In genomic region chr1:209652121-209652742, GRCh38 we compare ENCODE assay signal across 8 cellular contexts. TPM values are rescaled to one million over a fixed set of nuclear protein-coding genes. Genes with fewer than 3 reads are reported as not detected.
DNase-seq lines count a peak whose midpoint lies in the region; ATAC-seq, FAIRE-seq and TF ChIP-seq lines count a peak whose summit lies in the region.

LAMB3 (minus strand) TSS chr1:209652425; CDS start chr1:209650944, 1,481 bp downstream.

- H3K27me3 ChIP-seq in CD4-positive, alpha-beta memory T cell (ENCODE audit: insufficient read depth, low read length): no peaks in the 10 kb centered on the region
- H3K27me3 ChIP-seq in pancreas: no peaks in the 10 kb centered on the region

- H3K36me3 ChIP-seq in CD4-positive, alpha-beta memory T cell (ENCODE audit: insufficient read depth, low read length): no peaks in the 10 kb centered on the region
- no peaks in the 10 kb centered on the region for H3K36me3 ChIP-seq in pancreas

- POLR2A ChIA-PET in CD4-positive, alpha-beta memory T cell (lab: Charles Lee; ENCODE audit: partially characterized antibody): interaction anchor here (1.4 to 1.5 kb wide), 2 partner anchors 12 to 34 kb away, joined by 3 to 5 read pairs; no protein-coding TSS in a partner anchor

- H3K4me1 ChIP-seq in CD4-positive, alpha-beta memory T cell (ENCODE audit: insufficient read depth, low read length): peaks cover 26% of the 10 kb centered on the region
- H3K4me1 ChIP-seq in pancreas: peaks cover 48 to 75% (median 52%) of the 10 kb centered on the region in 3 donors

- H3K27ac Mint-ChIP-seq in CD4-positive, alpha-beta memory T cell: peak within 1 kb of the TSS; percentile 36 to 83 (median 77)

- 58 to 60% methylated on average over 14 of the region's 14 CpGs for WGBS in pancreas, 2 donors

- H3K36me3 Mint-ChIP-seq in CD4-positive, alpha-beta memory T cell: no peaks in the 10 kb centered on the region

- no peaks in the 10 kb centered on the region for H3K9me3 Mint-ChIP-seq in CD4-positive, alpha-beta memory T cell

- no peak for DNase-seq in CD4-positive, alpha-beta memory T cell
- DNase-seq in NCI-H460 (ENCODE audit: extremely low read depth, low read depth) (no peak), epithelial cell of proximal tubule (ENCODE audit: low read depth) (no peak), pancreas (peak in 3 of 6 donors; percentile 50 to 69 (median 59)), ecto neural progenitor cell (ENCODE audit: low spot score) (no peak)
- no peak for DNase-seq in effector CD8-positive, alpha-beta T cell (lab: John Stamatoyannopoulos, UW)
- no peak for DNase-seq in stimulated activated CD4-positive, alpha-beta T cell treated with anti-CD3 and anti-CD28 coated beads, Interleukin-1b, Interleukin-23, amount 100 ng/mL, for 48 hours

- TF ChIP-seq CTCF in epithelial cell of proximal tubule (conservative IDR thresholded peaks at IDR 0.05; ENCODE audit: low read depth, low read length) (no peak), pancreas (IDR thresholded peaks at IDR 0.05) (no peak)

- H3K27me3 Mint-ChIP-seq in CD4-positive, alpha-beta memory T cell: no peaks in the 10 kb centered on the region

- H3K27ac ChIP-seq in CD4-positive, alpha-beta memory T cell (ENCODE audit: low read depth, low read length): no peak within 1 kb of the TSS
- H3K27ac ChIP-seq in pancreas: peak within 1 kb of the TSS; percentile 83 to 94 (median 88)

- CTCF ChIA-PET in CD4-positive, alpha-beta memory T cell (lab: Charles Lee; ENCODE audit: partially characterized antibody): interaction anchor here (1.1 to 1.6 kb wide), 2 partner anchors 33 to 96 kb away, joined by 3 to 5 read pairs; no protein-coding TSS in a partner anchor

- ATAC-seq in pancreas (no peak), HG03175 (IDR thresholded peaks at IDR 0.05; ENCODE audit: unreplicated experiment) (no peak)

- H3K9me3 ChIP-seq in CD4-positive, alpha-beta memory T cell (ENCODE audit: control insufficient read depth in 1 of 2, low read length in 2 of 2): no peaks in the 10 kb centered on the region
- H3K9me3 ChIP-seq in pancreas: no peaks in the 10 kb centered on the region

- intact Hi-C loops in CD4-positive, alpha-beta memory T cell (cut with micrococcal nuclease): no loop called here
- intact Hi-C loops in pancreas (cut with DNase I): no loop called here

- H3K4me3 Mint-ChIP-seq in CD4-positive, alpha-beta memory T cell: peak within 1 kb of the TSS in 4 of 8 donors; percentile 22 to 43 (median 30)

- H3K4me1 Mint-ChIP-seq in CD4-positive, alpha-beta memory T cell: peaks cover 18 to 48% (median 27%) of the 10 kb centered on the region in 4 donors

- no peak within 1 kb of the TSS for H3K4me3 ChIP-seq in CD4-positive, alpha-beta memory T cell (ENCODE audit: low read length in 2 of 2)
- no peak within 1 kb of the TSS for H3K4me3 ChIP-seq in epithelial cell of proximal tubule (ENCODE audit: low read depth, low read length)
- no peak within 1 kb of the TSS for H3K4me3 ChIP-seq in pancreas

- FAIRE-seq in pancreas (lab: Jason Lieb, UNC): no peak

RNA-seq across cellular contexts. Expression of gene LAMB3, which starts in this region (rescaled TPM):
- under 1 TPM; 0.38 to 0.69 TPM for total RNA-seq in CD4-positive, alpha-beta memory T cell
- under 1 TPM in 1 of 2 donors, not detected in 1; 0.18 TPM for polyA plus RNA-seq in CD4-positive, alpha-beta memory T cell
- 19.1 and 19.7 TPM in 2 replicates for total RNA-seq in NCI-H460 (2014; rRNA removed; shearing (Covaris generic))
- 15.6 and 16.7 TPM in 2 replicates for polyA plus RNA-seq in NCI-H460 (2014; cell fraction: nucleus; rRNA removed)
- 65.5 and 72.0 TPM in 2 replicates for total RNA-seq in epithelial cell of proximal tubule
- 10 to 100 TPM in 2 of 6 donors, 1 to 10 TPM in 4; 2.7 to 25.8 (median 4.9) TPM for total RNA-seq in pancreas
- 1 to 10 TPM; 1.4 to 2.2 TPM for polyA plus RNA-seq in pancreas
